In genomic region chr2:96867756-96868554, GRCh38 we compare ENCODE assay signal across 9 cellular contexts. TPM values are rescaled to one million over a fixed set of nuclear protein-coding genes. Genes with fewer than 3 reads are reported as not detected.
DNase-seq lines count a peak whose midpoint lies in the region; ATAC-seq and TF ChIP-seq lines count a peak whose summit lies in the region.
"Had no signal": no experiment of that assay in that cellular context is flagged by ENCODE, and none has a peak within 500 bp of the region (broad histone marks: within the 10 kb centered on the region; RNA-seq: fewer than 3 reads in every experiment).

No MANE protein-coding gene starts in this region.

- H3K27ac Mint-ChIP-seq in activated CD4-positive, alpha-beta T cell treated with anti-CD3 and anti-CD28 coated beads for 36 hours, result peak overlapping the region; percentile 83
- H3K27ac Mint-ChIP-seq in central memory CD8-positive, alpha-beta T cell (ENCODE audit: low read depth), result peak overlapping the region; percentile 76

- H3K9me3 ChIP-seq in NT2/D1 (ENCODE audit: insufficient read depth, low read length), result no peaks in the 10 kb centered on the region
- H3K9me3 ChIP-seq in mononuclear cell (ENCODE audit: low read depth, low read length), result no peaks in the 10 kb centered on the region
- no peaks in the 10 kb centered on the region for H3K9me3 ChIP-seq in vagina

- CTCF ChIA-PET in activated CD4-positive, alpha-beta T cell treated with anti-CD3 and anti-CD28 coated beads for 36 hours (lab: Charles Lee), result interaction anchor here (0.7 to 2.8 kb wide), 4 partner anchors 10 to 95 kb away, joined by 3 to 17 read pairs (median 6); partner anchors contain the start of gene ANKRD39

- peaks cover 6% of the 10 kb centered on the region for H3K27me3 Mint-ChIP-seq in activated CD4-positive, alpha-beta T cell treated with anti-CD3 and anti-CD28 coated beads for 36 hours
- H3K27me3 Mint-ChIP-seq in central memory CD8-positive, alpha-beta T cell, result no peaks in the 10 kb centered on the region

- intact Hi-C loops in activated CD4-positive, alpha-beta T cell treated with anti-CD3 and anti-CD28 coated beads for 36 hours (cut with DNase I, micrococcal nuclease), result loop anchor here (1.0 to 5.0 kb wide), 3 partner anchors 9 to 794 kb away; partner anchors contain the start of genes ACTR1B (in 1 of the 2) and ANKRD39 (in 1 of the 2)
- intact Hi-C loops in vagina (cut with DNase I), result loop anchor here (2.0 kb wide), 1 partner anchor 39 kb away; no protein-coding TSS in a partner anchor

- no peak for TF ChIP-seq CTCF in vagina (IDR thresholded peaks at IDR 0.05)

- peak overlapping the region; percentile 78 for H3K4me3 Mint-ChIP-seq in activated CD4-positive, alpha-beta T cell treated with anti-CD3 and anti-CD28 coated beads for 36 hours
- peak overlapping the region; percentile 85 for H3K4me3 Mint-ChIP-seq in central memory CD8-positive, alpha-beta T cell

- no peak for TF ChIP-seq POLR2A in vagina (IDR thresholded peaks at IDR 0.05)

- peak overlapping the region; percentile 98 for H3K27ac ChIP-seq in vagina

- peaks cover 2% of the 10 kb centered on the region for H3K36me3 Mint-ChIP-seq in activated CD4-positive, alpha-beta T cell treated with anti-CD3 and anti-CD28 coated beads for 36 hours (ENCODE audit: low read depth)
- H3K36me3 Mint-ChIP-seq in central memory CD8-positive, alpha-beta T cell (ENCODE audit: insufficient read depth), result peaks cover 24% of the 10 kb centered on the region

- H3K4me3 ChIP-seq in NT2/D1 (ENCODE audit: insufficient read length, low read depth), result peak overlapping the region; percentile 83
- peak overlapping the region; percentile 56 for H3K4me3 ChIP-seq in mononuclear cell (ENCODE audit: low read length)
- H3K4me3 ChIP-seq in vagina, result peak overlapping the region; percentile 78 to 100

- H3K4me1 ChIP-seq in NT2/D1 (ENCODE audit: insufficient read depth, insufficient read length) (peaks cover 21% of the 10 kb centered on the region), mononuclear cell (ENCODE audit: insufficient read depth, low read length) (peaks cover 51% of the 10 kb centered on the region), vagina (peaks cover 49% of the 10 kb centered on the region)

- H3K27me3 ChIP-seq in NT2/D1 (ENCODE audit: insufficient read depth, insufficient read length) (peaks cover 3% of the 10 kb centered on the region), mononuclear cell (ENCODE audit: insufficient read depth, low read length) (peaks cover 21% of the 10 kb centered on the region), vagina (no peaks in the 10 kb centered on the region)

- DNase-seq in activated CD4-positive, alpha-beta T cell treated with anti-CD3 and anti-CD28 coated beads for 36 hours, result no peak
- DNase-seq in activated CD4-positive, alpha-beta T cell treated with anti-CD3 and anti-CD28 coated beads, Interleukin-2, amount 50 U/mL, for 48 hours, result no peak
- no peak for DNase-seq in NT2/D1 (ENCODE audit: low read depth, low spot score)
- no peak for DNase-seq in central memory CD8-positive, alpha-beta T cell (ENCODE audit: low spot score in 2 of 2)
- no peak for DNase-seq in vagina (ENCODE audit: extremely low spot score in 2 of 2)
- no peak for DNase-seq in NCI-H2196 (lab: John Stamatoyannopoulos, UW; ENCODE audit: unreplicated experiment)
- DNase-seq: DND-41 had no signal

- H3K9ac ChIP-seq in NT2/D1 (ENCODE audit: insufficient read length, low read depth), result peak overlapping the region; percentile 90

- no peaks in the 10 kb centered on the region for H3K9me3 Mint-ChIP-seq in activated CD4-positive, alpha-beta T cell treated with anti-CD3 and anti-CD28 coated beads for 36 hours (ENCODE audit: low read depth)
- H3K9me3 Mint-ChIP-seq in central memory CD8-positive, alpha-beta T cell, result no peaks in the 10 kb centered on the region

- H3K4me1 Mint-ChIP-seq in activated CD4-positive, alpha-beta T cell treated with anti-CD3 and anti-CD28 coated beads for 36 hours, result peaks cover 33% of the 10 kb centered on the region
- peaks cover 33% of the 10 kb centered on the region for H3K4me1 Mint-ChIP-seq in central memory CD8-positive, alpha-beta T cell

- POLR2A ChIA-PET in activated CD4-positive, alpha-beta T cell treated with anti-CD3 and anti-CD28 coated beads for 36 hours (lab: Charles Lee), result interaction anchor here (1.2 kb wide), 1 partner anchor 10 kb away, joined by 7 read pairs; the partner anchor contains the start of gene ANKRD39

- H3K36me3 ChIP-seq in NT2/D1 (ENCODE audit: insufficient read depth, insufficient read length, low read length), result peaks cover 51% of the 10 kb centered on the region
- H3K36me3 ChIP-seq in vagina, result peaks cover 0 to 35% of the 10 kb centered on the region in 2 donors

- ATAC-seq in activated CD4-positive, alpha-beta T cell treated with anti-CD3 and anti-CD28 coated beads for 36 hours, result peak; percentile 23
- no peak for ATAC-seq in central memory CD8-positive, alpha-beta T cell (replicated peaks; ENCODE audit: extremely low read depth, poor library complexity, severe bottlenecking)
- no peak for ATAC-seq in GM19455 (IDR thresholded peaks at IDR 0.05; ENCODE audit: unreplicated experiment)

RNA-seq across cellular contexts. Expression of gene SEMA4C, which starts 1.9 kb away (rescaled TPM):
- 1 to 10 TPM; 7.5 to 9.6 TPM for total RNA-seq in activated CD4-positive, alpha-beta T cell treated with anti-CD3 and anti-CD28 coated beads for 36 hours
- total RNA-seq in mononuclear cell (7.5 TPM), vagina (60.6 TPM)

RNA-seq across cellular contexts. Expression of gene ANKRD39, which starts 10.1 kb away (rescaled TPM):
- total RNA-seq in activated CD4-positive, alpha-beta T cell treated with anti-CD3 and anti-CD28 coated beads for 36 hours, result 10 to 100 TPM; 23.0 to 23.6 TPM
- total RNA-seq in mononuclear cell (4.3 TPM), vagina (20.4 TPM)

RNA-seq across cellular contexts. Expression of gene ANKRD23, which starts 24.1 kb away (rescaled TPM):
- 1 to 10 TPM; 5.1 to 5.3 TPM for total RNA-seq in activated CD4-positive, alpha-beta T cell treated with anti-CD3 and anti-CD28 coated beads for 36 hours
- total RNA-seq in mononuclear cell (2.2 TPM), vagina (0.98 TPM)

RNA-seq across cellular contexts. Expression of gene CNNM3, which starts 51.9 kb away (rescaled TPM):
- total RNA-seq in activated CD4-positive, alpha-beta T cell treated with anti-CD3 and anti-CD28 coated beads for 36 hours, result 10 to 100 TPM; 19.2 to 31.2 TPM
- total RNA-seq in mononuclear cell (15.6 TPM), vagina (16.5 TPM)
